1 cellular context compared by ENCODE assay signal in genomic region chr1:90924982-90925381, GRCh38.
TF ChIP-seq lines count a peak whose summit lies in the region.

No MANE protein-coding gene starts in this region.

TF ChIP-seq in WTC11, 78 proteins besides CTCF, POLR2A, EP300 and RAD21 (continued from another document):
- TF ChIP-seq STAT6 (CRISPR knock-in tag; conservative IDR thresholded peaks at IDR 0.05; ENCODE audit: low read depth), result no peak
- no peak for TF ChIP-seq ZNF317 (CRISPR knock-in tag; IDR thresholded peaks at IDR 0.05; ENCODE audit: borderline replicate concordance, low read depth)
- no peak for TF ChIP-seq ZBTB21 (CRISPR knock-in tag; IDR thresholded peaks at IDR 0.05; ENCODE audit: borderline replicate concordance)
- no peak for TF ChIP-seq ZNF219 (CRISPR knock-in tag; IDR thresholded peaks at IDR 0.05; ENCODE audit: borderline replicate concordance)
- no peak for TF ChIP-seq TCF7 (CRISPR knock-in tag; IDR thresholded peaks at IDR 0.05; ENCODE audit: low read depth)
- no peak for TF ChIP-seq MXD4 (CRISPR knock-in tag; IDR thresholded peaks at IDR 0.05; ENCODE audit: borderline replicate concordance)
- TF ChIP-seq IRF2 (CRISPR knock-in tag; IDR thresholded peaks at IDR 0.05; ENCODE audit: borderline replicate concordance, low read depth), result no peak
- TF ChIP-seq USF2 (CRISPR knock-in tag; IDR thresholded peaks at IDR 0.05), result no peak
- no peak for TF ChIP-seq ATF1 (CRISPR knock-in tag; IDR thresholded peaks at IDR 0.05)
- no peak for TF ChIP-seq HMGA2 (CRISPR knock-in tag; IDR thresholded peaks at IDR 0.05)
- no peak for TF ChIP-seq ERG (CRISPR knock-in tag; IDR thresholded peaks at IDR 0.05)
- no peak for TF ChIP-seq PREB (CRISPR knock-in tag; IDR thresholded peaks at IDR 0.05; ENCODE audit: borderline replicate concordance)
- no peak for TF ChIP-seq ZNF425 (CRISPR knock-in tag; conservative IDR thresholded peaks at IDR 0.05)
- no peak for TF ChIP-seq OVOL2 (CRISPR knock-in tag; IDR thresholded peaks at IDR 0.05; ENCODE audit: borderline replicate concordance)
TF ChIP-seq in WTC11: peak in this region for 0.
